In the genomic region with DNA sequence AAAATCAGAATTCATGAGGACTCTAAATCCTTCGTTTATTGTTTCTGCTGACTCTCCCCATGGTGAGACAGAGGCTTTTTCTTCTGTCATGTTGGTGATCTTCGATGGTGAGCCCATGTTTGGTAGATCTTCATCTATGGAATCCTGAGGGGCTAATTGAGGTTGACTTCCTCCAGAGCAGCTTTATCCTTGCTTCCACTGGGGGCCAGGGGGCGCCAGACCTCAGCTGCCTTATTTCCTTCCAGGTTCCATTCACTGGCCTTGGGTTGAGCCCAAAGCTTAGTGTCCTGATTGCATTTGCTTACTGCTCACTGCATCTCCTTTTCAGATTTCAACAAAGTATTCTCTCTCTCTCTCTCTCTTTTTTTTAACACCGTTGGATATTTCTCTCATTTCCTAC, we compare ENCODE assay signal across 8 cellular contexts.
DNase-seq lines count a peak whose midpoint lies in the region; ATAC-seq, FAIRE-seq and TF ChIP-seq lines count a peak whose summit lies in the region.

No MANE protein-coding gene starts in this region.

- DNase-seq in GM10248 (ENCODE audit: extremely low spot score) (peak; percentile 18), LNCaP clone FGC (ENCODE audit: low read depth) (no peak), HepG2 (ENCODE audit: low spot score) (peak; percentile 22), 8988T (no peak), T-helper 17 cell (no peak)
- DNase-seq in activated naive CD8-positive, alpha-beta T cell treated with anti-CD3 and anti-CD28 coated beads for 36 hours: peak; percentile 8

- H3K4me3 ChIP-seq in LNCaP clone FGC (ENCODE audit: low read depth, low read length): no peak overlapping the region
- no peak overlapping the region for H3K4me3 ChIP-seq in HepG2 (replicated peaks in 1 of 3; ENCODE audit: insufficient read depth in 1 of 3, low read depth in 2 of 3, low read length in 3 of 3)

- no peak overlapping the region for H3K27ac ChIP-seq in HepG2 (ENCODE audit: extremely low read length, insufficient read depth, low read length)

- no TSS peak for BruUV-seq in HepG2 (replicated peaks; lab: Mats Ljungman, UMichigan)

- FAIRE-seq in HepG2 (lab: Jason Lieb, UNC): peak; percentile 48

- no peak for TF ChIP-seq RAD21 in HepG2 (CRISPR knock-in tag; IDR thresholded peaks at IDR 0.05)

- H2AFZ ChIP-seq in HepG2 (ENCODE audit: low read length): no peak overlapping the region

- no peak overlapping the region for H3K27ac Mint-ChIP-seq in activated naive CD8-positive, alpha-beta T cell treated with anti-CD3 and anti-CD28 coated beads for 36 hours
- H3K27ac Mint-ChIP-seq in T-helper 17 cell: no peak overlapping the region

- TF ChIP-seq CTCF in GM10248 (IDR thresholded peaks at IDR 0.05; ENCODE audit: control extremely low read depth, extremely low read depth, low read depth, missing control alignments) (peak; percentile 47), LNCaP clone FGC (IDR thresholded peaks at IDR 0.05; ENCODE audit: control insufficient read depth, extremely low read depth, insufficient read depth) (peak; percentile 41), HepG2 (CRISPR knock-in tag; IDR thresholded peaks at IDR 0.05) (peak; percentile 67)

- H3K79me2 ChIP-seq in HepG2 (ENCODE audit: insufficient read depth, low read length): no peaks in the 10 kb centered on the region

- no peak for TF ChIP-seq EP300 in HepG2 (IDR thresholded peaks at IDR 0.05; ENCODE audit: low read depth in 2 of 2, low read length in 2 of 2)
- no peak for TF ChIP-seq EP300 in HepG2 (CRISPR knock-in tag; IDR thresholded peaks at IDR 0.05; ENCODE audit: borderline replicate concordance)

- no peak for TF ChIP-seq POLR2A in HepG2 (IDR thresholded peaks at IDR 0.05; ENCODE audit: insufficient read depth in 1 of 2, low read depth in 2 of 2, low read length in 2 of 2)

- in situ Hi-C loops in HepG2 (cut with HindIII; ENCODE audit: extremely low pct_ligation_motif_present, low pct_unique_long_range_greater_than_20kb): loop anchor here (25.0 kb wide), 1 partner anchor 692 kb away; no protein-coding TSS in a partner anchor

- H3K9me3 ChIP-seq in HepG2 (ENCODE audit: low read length): no peaks in the 10 kb centered on the region
- H3K9me3 ChIP-seq in T-helper 17 cell (ENCODE audit: control insufficient read depth, low read length, poor library complexity, severe bottlenecking): no peaks in the 10 kb centered on the region

- H3K9me3 Mint-ChIP-seq in activated naive CD8-positive, alpha-beta T cell treated with anti-CD3 and anti-CD28 coated beads for 36 hours: no peaks in the 10 kb centered on the region

- no peaks in the 10 kb centered on the region for H3K4me1 Mint-ChIP-seq in activated naive CD8-positive, alpha-beta T cell treated with anti-CD3 and anti-CD28 coated beads for 36 hours
- no peaks in the 10 kb centered on the region for H3K4me1 Mint-ChIP-seq in T-helper 17 cell

- H3K36me3 ChIP-seq in HepG2 (replicated peaks in 1 of 2; ENCODE audit: control insufficient read depth in 1 of 2, insufficient read depth in 2 of 2, low read length in 2 of 2): no peaks in the 10 kb centered on the region

- no peak overlapping the region for H3K4me3 Mint-ChIP-seq in activated naive CD8-positive, alpha-beta T cell treated with anti-CD3 and anti-CD28 coated beads for 36 hours
- no peak overlapping the region for H3K4me3 Mint-ChIP-seq in T-helper 17 cell

- H3K27me3 ChIP-seq in HepG2 (ENCODE audit: control insufficient read depth in 1 of 2, insufficient read depth in 2 of 2, low read length in 2 of 2): no peaks in the 10 kb centered on the region; a peak in 1 of 5 replicates

- 2% methylated on average over 4 of the region's 4 CpGs for WGBS in HepG2 (ENCODE audit: low lambda C conversion rate)

- H3K4me2 ChIP-seq in HepG2 (ENCODE audit: low read depth, low read length): no peak overlapping the region

- no peak overlapping the region for H3K9ac ChIP-seq in HepG2 (ENCODE audit: insufficient read depth, low read depth, low read length)

- H3K36me3 Mint-ChIP-seq in activated naive CD8-positive, alpha-beta T cell treated with anti-CD3 and anti-CD28 coated beads for 36 hours: no peaks in the 10 kb centered on the region
- H3K36me3 Mint-ChIP-seq in T-helper 17 cell (ENCODE audit: low read depth): peaks cover 2% of the 10 kb centered on the region

- ATAC-seq in HepG2: peak; percentile 84
- ATAC-seq in HG02938 (IDR thresholded peaks at IDR 0.05; ENCODE audit: unreplicated experiment): no peak
- no peak for ATAC-seq in T-helper 17 cell
- no peak for ATAC-seq in GM19328 (IDR thresholded peaks at IDR 0.05; ENCODE audit: unreplicated experiment)

- H3K27me3 Mint-ChIP-seq in activated naive CD8-positive, alpha-beta T cell treated with anti-CD3 and anti-CD28 coated beads for 36 hours: peaks cover 7% of the 10 kb centered on the region
- H3K27me3 Mint-ChIP-seq in T-helper 17 cell: peaks cover 56% of the 10 kb centered on the region

- CTCF ChIA-PET in GM10248 (lab: Yijun Ruan, JAX) (interaction anchor here (1.1 to 2.6 kb wide), 8 partner anchors 8 to 717 kb away, joined by 3 to 18 read pairs (median 5); no protein-coding TSS in a partner anchor), HepG2 (lab: Yijun Ruan, JAX; ENCODE audit: low intra/inter-chr PET ratio, low total read pairs) (interaction anchor here (1.9 kb wide), 1 partner anchor 124 kb away, joined by 7 read pairs; no protein-coding TSS in a partner anchor)

- POLR2A ChIA-PET in GM10248 (lab: Yijun Ruan, JAX): no interaction called here
- POLR2A ChIA-PET in HepG2 (lab: Yijun Ruan, JAX): no interaction called here

- intact Hi-C loops in HepG2 (cut with micrococcal nuclease; ENCODE audit: unreplicated experiment): loop anchor here (1.0 to 10.0 kb wide), 3 partner anchors 74 to 710 kb away; no protein-coding TSS in a partner anchor

- no peaks in the 10 kb centered on the region for H4K20me1 ChIP-seq in HepG2 (ENCODE audit: insufficient read depth, low read length)

- no peaks in the 10 kb centered on the region for H3K4me1 ChIP-seq in HepG2 (ENCODE audit: insufficient read depth, low read length)

TF ChIP-seq in HepG2, 621 proteins besides CTCF, POLR2A, EP300 and RAD21:
- no peak for TF ChIP-seq RELA (CRISPR knock-in tag; IDR thresholded peaks at IDR 0.05)
- TF ChIP-seq TBP (CRISPR knock-in tag; IDR thresholded peaks at IDR 0.05): no peak
- TF ChIP-seq JARID2 (CRISPR knock-in tag; IDR thresholded peaks at IDR 0.05; ENCODE audit: insufficient replicate concordance): no peak
- TF ChIP-seq, protein P1, sequence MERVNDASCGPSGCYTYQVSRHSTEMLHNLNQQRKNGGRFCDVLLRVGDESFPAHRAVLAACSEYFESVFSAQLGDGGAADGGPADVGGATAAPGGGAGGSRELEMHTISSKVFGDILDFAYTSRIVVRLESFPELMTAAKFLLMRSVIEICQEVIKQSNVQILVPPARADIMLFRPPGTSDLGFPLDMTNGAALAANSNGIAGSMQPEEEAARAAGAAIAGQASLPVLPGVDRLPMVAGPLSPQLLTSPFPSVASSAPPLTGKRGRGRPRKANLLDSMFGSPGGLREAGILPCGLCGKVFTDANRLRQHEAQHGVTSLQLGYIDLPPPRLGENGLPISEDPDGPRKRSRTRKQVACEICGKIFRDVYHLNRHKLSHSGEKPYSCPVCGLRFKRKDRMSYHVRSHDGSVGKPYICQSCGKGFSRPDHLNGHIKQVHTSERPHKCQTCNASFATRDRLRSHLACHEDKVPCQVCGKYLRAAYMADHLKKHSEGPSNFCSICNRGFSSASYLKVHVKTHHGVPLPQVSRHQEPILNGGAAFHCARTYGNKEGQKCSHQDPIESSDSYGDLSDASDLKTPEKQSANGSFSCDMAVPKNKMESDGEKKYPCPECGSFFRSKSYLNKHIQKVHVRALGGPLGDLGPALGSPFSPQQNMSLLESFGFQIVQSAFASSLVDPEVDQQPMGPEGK (CRISPR knock-in tag; IDR thresholded peaks at IDR 0.05): 0 out of 2 replicates have a peak, but pooled peaks have one; percentile 17
- no peak for TF ChIP-seq JUNB (CRISPR knock-in tag; IDR thresholded peaks at IDR 0.05; ENCODE audit: borderline replicate concordance)
- no peak for TF ChIP-seq YEATS2 (CRISPR knock-in tag; IDR thresholded peaks at IDR 0.05; ENCODE audit: borderline replicate concordance)
- TF ChIP-seq, protein P2, sequence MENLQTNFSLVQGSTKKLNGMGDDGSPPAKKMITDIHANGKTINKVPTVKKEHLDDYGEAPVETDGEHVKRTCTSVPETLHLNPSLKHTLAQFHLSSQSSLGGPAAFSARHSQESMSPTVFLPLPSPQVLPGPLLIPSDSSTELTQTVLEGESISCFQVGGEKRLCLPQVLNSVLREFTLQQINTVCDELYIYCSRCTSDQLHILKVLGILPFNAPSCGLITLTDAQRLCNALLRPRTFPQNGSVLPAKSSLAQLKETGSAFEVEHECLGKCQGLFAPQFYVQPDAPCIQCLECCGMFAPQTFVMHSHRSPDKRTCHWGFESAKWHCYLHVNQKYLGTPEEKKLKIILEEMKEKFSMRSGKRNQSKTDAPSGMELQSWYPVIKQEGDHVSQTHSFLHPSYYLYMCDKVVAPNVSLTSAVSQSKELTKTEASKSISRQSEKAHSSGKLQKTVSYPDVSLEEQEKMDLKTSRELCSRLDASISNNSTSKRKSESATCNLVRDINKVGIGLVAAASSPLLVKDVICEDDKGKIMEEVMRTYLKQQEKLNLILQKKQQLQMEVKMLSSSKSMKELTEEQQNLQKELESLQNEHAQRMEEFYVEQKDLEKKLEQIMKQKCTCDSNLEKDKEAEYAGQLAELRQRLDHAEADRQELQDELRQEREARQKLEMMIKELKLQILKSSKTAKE (CRISPR knock-in tag; IDR thresholded peaks at IDR 0.05; ENCODE audit: borderline replicate concordance): no peak
- no peak for TF ChIP-seq ZNF460 (CRISPR knock-in tag; IDR thresholded peaks at IDR 0.05; ENCODE audit: borderline replicate concordance)
- no peak for TF ChIP-seq ZNF558 (CRISPR knock-in tag; IDR thresholded peaks at IDR 0.05; ENCODE audit: borderline replicate concordance)
- no peak for TF ChIP-seq ATF7 (IDR thresholded peaks at IDR 0.05)
- no peak for TF ChIP-seq ATF7 (CRISPR knock-in tag; IDR thresholded peaks at IDR 0.05)
- no peak for TF ChIP-seq GTF2F1 (IDR thresholded peaks at IDR 0.05; ENCODE audit: low read length)
- peak; percentile 70 for TF ChIP-seq SMC3 (IDR thresholded peaks at IDR 0.05; ENCODE audit: low read length)
- no peak for TF ChIP-seq SRSF9 (IDR thresholded peaks at IDR 0.05; ENCODE audit: borderline replicate concordance, insufficient read depth, low read depth, low read length, poor library complexity, severe bottlenecking)
- TF ChIP-seq NFATC3 (CRISPR knock-in tag; IDR thresholded peaks at IDR 0.05): no peak
- TF ChIP-seq TP53 (CRISPR knock-in tag; conservative IDR thresholded peaks at IDR 0.05): no peak
- TF ChIP-seq STAG1 (CRISPR knock-in tag; IDR thresholded peaks at IDR 0.05): peak; percentile 52
- TF ChIP-seq ZNF205 (CRISPR knock-in tag; IDR thresholded peaks at IDR 0.05): no peak
- no peak for TF ChIP-seq ISL2 (CRISPR knock-in tag; IDR thresholded peaks at IDR 0.05)

Comparison
In these comparisons a context has a peak if more than half of its experiments do, and no peak if none do; other contexts are left out.
1. DNase-seq: peak in GM10248 (single experiment), activated naive CD8-positive, alpha-beta T cell treated with anti-CD3 and anti-CD28 coated beads for 36 hours (single experiment) and HepG2 (single experiment); none in LNCaP clone FGC (single experiment), 8988T (single experiment) and T-helper 17 cell (0 of 3).
2. Peak in every context shown above with its lines, with median percentiles within 50 percentile points of each other: CTCF ChIP-seq.